Comparison of ENCODE assay signal across 13 cellular contexts in genomic region chr18:34647251-34647650, GRCh38.
DNase-seq lines count a peak whose midpoint lies in the region; ATAC-seq and TF ChIP-seq lines count a peak whose summit lies in the region.
"Had no signal": no experiment of that assay in that cellular context is flagged by ENCODE, and none has a peak within 500 bp of the region (broad histone marks: within the 10 kb centered on the region; RNA-seq: fewer than 3 reads in every experiment).

No MANE protein-coding gene starts in this region.

- H3K9me3 ChIP-seq in GM23248 (ENCODE audit: low read depth): no peaks in the 10 kb centered on the region
- H3K9me3 ChIP-seq: tibial nerve had no signal

- H3K27ac ChIP-seq in GM23248: no peak overlapping the region
- H3K27ac ChIP-seq: hepatocyte had no signal

- H4K20me1 ChIP-seq in GM23248 (ENCODE audit: insufficient read depth): no peaks in the 10 kb centered on the region

- peak; percentile 73 for ATAC-seq in GM19025 (IDR thresholded peaks at IDR 0.05; ENCODE audit: low read depth, unreplicated experiment)
- ATAC-seq in HG02642 (IDR thresholded peaks at IDR 0.05; ENCODE audit: poor library complexity, unreplicated experiment): peak; percentile 81
- ATAC-seq: natural killer cell had no signal

- WGBS in GM23248 (ENCODE audit: low coverage in 1 of 2, low lambda C conversion rate in 2 of 2, missing lambda C conversion rate in 2 of 2), 2 experiments: 80 to 84% methylated on average over 4 of the region's 4 CpGs

- in situ Hi-C loops in GM23248 (cut with MboI): no loop called here

- H3K4me2 ChIP-seq in GM23248 (ENCODE audit: unreplicated experiment): no peak overlapping the region
- H3K4me2 ChIP-seq: hepatocyte had no signal

- H2AFZ ChIP-seq in GM23248: no peak overlapping the region
- H2AFZ ChIP-seq: hepatocyte had no signal

- H3K9me2 ChIP-seq in GM23248 (ENCODE audit: insufficient read depth): no peaks in the 10 kb centered on the region

- no peaks in the 10 kb centered on the region for H3K36me3 ChIP-seq in GM23248 (ENCODE audit: low read depth)
- H3K36me3 ChIP-seq: tibial nerve had no signal

- H3K9ac ChIP-seq in GM23248: no peak overlapping the region

- DNase-seq in NB4 (ENCODE audit: low read depth) (peak; percentile 32), iPS-NIHi11 (ENCODE audit: low spot score) (peak; percentile 56), NCI-H1694 (lab: John Stamatoyannopoulos, UW) (no peak), amygdala (lab: John Stamatoyannopoulos, UW) (no peak), GM23248 (no peak)
- no peak for DNase-seq in stimulated activated CD4-positive, alpha-beta T cell treated with anti-CD3 and anti-CD28 coated beads, Interleukin-1b, Interleukin-23, amount 100 ng/mL, for 48 hours
- DNase-seq: activated T-cell treated with anti-CD3 and anti-CD28 coated beads, Interleukin-2, amount 50 U/mL, for 48 hours; natural killer cell; stimulated activated CD4-positive, alpha-beta T cell treated with anti-CD3 and anti-CD28 coated beads, Interleukin-2, amount 100 ng/mL, for 24 hours had no signal

- peaks cover 25% of the 10 kb centered on the region; the same call in 1 of the 2 replicates for H3F3A ChIP-seq in GM23248 (ENCODE audit: insufficient read depth)

- H3K4me1 ChIP-seq in GM23248 (ENCODE audit: insufficient read depth): peaks cover 21% of the 10 kb centered on the region

- TF ChIP-seq CTCF in NB4 (IDR thresholded peaks at IDR 0.05; ENCODE audit: low read depth, low read length): no peak

- no peaks in the 10 kb centered on the region for H3K27me3 ChIP-seq in GM23248 (replicated peaks; ENCODE audit: insufficient read depth)
- H3K27me3 ChIP-seq: hepatocyte, tibial nerve had no signal

- no peak overlapping the region for H3K4me3 ChIP-seq in NB4 (ENCODE audit: low read depth, low read length)
- no peak overlapping the region for H3K4me3 ChIP-seq in GM23248
- H3K4me3 ChIP-seq: hepatocyte, tibial nerve had no signal

- TF ChIP-seq POLR2A in NB4 (IDR thresholded peaks at IDR 0.05; ENCODE audit: extremely low read depth, insufficient read length): no peak

- no peaks in the 10 kb centered on the region for H3K79me2 ChIP-seq in GM23248 (ENCODE audit: insufficient read depth)
- H3K79me2 ChIP-seq: hepatocyte had no signal

Comparison
In these comparisons a context has a peak if more than half of its experiments do, and no peak if none do; other contexts are left out.
1. DNase-seq: peak in NB4 (single experiment) and iPS-NIHi11 (single experiment); none in stimulated activated CD4-positive, alpha-beta T cell treated with anti-CD3 and anti-CD28 coated beads, Interleukin-1b, Interleukin-23, amount 100 ng/mL, for 48 hours (single experiment), NCI-H1694 (single experiment), amygdala (0 of 56) and GM23248 (single experiment).